In the genomic region with DNA sequence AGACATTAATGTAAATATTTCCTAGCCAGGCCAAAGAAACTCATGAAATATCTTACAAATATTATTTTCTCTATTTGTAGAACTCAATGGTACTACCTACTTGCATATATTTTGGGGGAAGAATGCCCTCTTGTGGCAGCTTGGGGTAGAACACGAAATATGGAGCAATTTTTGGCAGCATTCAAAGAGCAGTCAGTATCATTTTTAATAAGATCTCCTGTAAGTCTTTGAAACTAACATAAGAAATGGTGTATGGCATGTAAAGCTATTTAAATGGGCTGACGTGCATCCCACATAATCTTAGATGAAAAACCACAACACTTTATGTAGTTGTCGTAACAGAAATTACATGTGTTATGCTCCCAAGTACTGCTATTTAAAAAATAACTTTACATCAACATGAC, we compare ENCODE assay signal across 9 cellular contexts.
A peak's percentile ranks its signal among the peaks of the same experiment; 100 is the strongest.
DNase-seq lines count a peak whose midpoint lies in the region; ATAC-seq lines count a peak whose summit lies in the region.
"Had no signal": no experiment of that assay in that cellular context is flagged by ENCODE, and none has a peak within 500 bp of the region (broad histone marks: within the 10 kb centered on the region; RNA-seq: fewer than 3 reads in every experiment).

No MANE protein-coding gene starts in this region.

- no peaks in the 10 kb centered on the region for H3K9me3 Mint-ChIP-seq in immature natural killer cell
- H3K9me3 Mint-ChIP-seq: activated naive CD4-positive, alpha-beta T cell treated with anti-CD3 and anti-CD28 coated beads, Interleukin-2, amount 50 U/mL, for 72 hours had no signal

- ATAC-seq in GM18907 (IDR thresholded peaks at IDR 0.05; ENCODE audit: unreplicated experiment) (peak; percentile 58), T-helper 17 cell (peak; percentile 71), GM21528 (IDR thresholded peaks at IDR 0.05; ENCODE audit: low FRiP score, unreplicated experiment) (no peak)

- H3K27me3 Mint-ChIP-seq in T-helper 17 cell (no peaks in the 10 kb centered on the region), immature natural killer cell (ENCODE audit: low read depth in 3 of 3) (peaks cover 0 to 1% (median 0%) of the 10 kb centered on the region in 3 donors)

- H3K36me3 Mint-ChIP-seq in T-helper 17 cell (ENCODE audit: low read depth) (peaks cover 6% of the 10 kb centered on the region), immature natural killer cell (peaks cover 11 to 50% (median 13%) of the 10 kb centered on the region in 3 donors)

- H3K4me3 Mint-ChIP-seq in T-helper 17 cell (no peak overlapping the region), immature natural killer cell (no peak overlapping the region)

- in situ Hi-C loops in KBM-7 (cut with MboI; ENCODE audit: low pct_unique_long_range_greater_than_20kb, low sequenced_read_pairs) = no loop called here

- H3K27ac Mint-ChIP-seq in T-helper 17 cell (peak overlapping the region; percentile 89), immature natural killer cell (no peak overlapping the region)

- H3K4me1 Mint-ChIP-seq in T-helper 17 cell = peaks cover 3% of the 10 kb centered on the region
- H3K4me1 Mint-ChIP-seq in immature natural killer cell = peaks cover 0 to 8% of the 10 kb centered on the region in 2 donors

- no peaks in the 10 kb centered on the region for H3K9me3 ChIP-seq in T-helper 17 cell (ENCODE audit: control insufficient read depth, low read length, poor library complexity, severe bottlenecking)

- DNase-seq in CD1c-positive myeloid dendritic cell (ENCODE audit: extremely low spot score) = peak; percentile 67
- peak; percentile 69 for DNase-seq in KBM-7
- peak in 2 of 3 donors; percentile 18 to 49 for DNase-seq in T-helper 17 cell
- DNase-seq in amygdala (lab: John Stamatoyannopoulos, UW) = peak in 33 of 56 donors; percentile 0 to 82 (median 8)
- DNase-seq in immature natural killer cell = peak; percentile 30 to 45 (median 44)
- DNase-seq in stimulated activated CD4-positive, alpha-beta T cell treated with anti-CD3 and anti-CD28 coated beads, Interleukin-1b, Interleukin-23, amount 100 ng/mL, for 48 hours = peak; percentile 58

Comparison
In these comparisons a context has a peak if more than half of its experiments do, and no peak if none do; other contexts are left out.
1. DNase-seq: peak in every context shown above with its lines; median percentile 69 in KBM-7; 67 in CD1c-positive myeloid dendritic cell; 58 in stimulated activated CD4-positive, alpha-beta T cell treated with anti-CD3 and anti-CD28 coated beads, Interleukin-1b, Interleukin-23, amount 100 ng/mL, for 48 hours; 44 in immature natural killer cell; 34 in T-helper 17 cell; 8 in amygdala.